35 cellular contexts compared by ENCODE assay signal in the genomic region with DNA sequence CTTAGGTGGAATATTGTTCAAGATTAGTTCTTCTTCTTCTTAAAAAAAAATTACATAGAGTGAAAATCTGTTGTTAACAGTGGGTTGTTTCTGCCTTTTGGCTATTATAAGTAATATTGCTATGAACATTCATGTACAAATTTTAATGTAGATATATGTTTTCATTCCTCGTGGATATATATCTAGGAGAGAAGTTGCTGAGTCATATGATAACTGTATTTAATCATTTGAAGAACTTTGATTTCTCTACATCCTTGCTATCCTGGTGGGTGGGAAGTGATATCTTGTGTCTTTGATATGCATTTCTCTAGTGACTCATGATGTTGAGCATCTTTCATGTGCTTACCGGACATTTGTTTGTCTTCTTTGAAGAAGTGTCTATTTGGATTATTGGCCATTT.
"Had no signal": no experiment of that assay in that cellular context is flagged by ENCODE, and none has a peak within 500 bp of the region (broad histone marks: within the 10 kb centered on the region; RNA-seq: fewer than 3 reads in every experiment).

No MANE protein-coding gene starts in this region.

- H3K4me3 ChIP-seq: adrenal gland, PC-9 had no signal

- H3K4me1 ChIP-seq: adrenal gland had no signal

- H3K27me3 Mint-ChIP-seq: activated CD4-positive, alpha-beta T cell treated with anti-CD3 and anti-CD28 coated beads, Interleukin-2, amount 10 ng/mL, durations not matched to agents 24 days and 14 days; activated CD8-positive, alpha-beta T cell treated with anti-CD3 and anti-CD28 coated beads for 36 hours; brain had no signal

- H3K4me2 ChIP-seq: PC-9 had no signal

- FAIRE-seq: bronchial epithelial cell, colon, RCC 7860 had no signal

- H3K4me1 Mint-ChIP-seq: activated CD4-positive, alpha-beta T cell treated with anti-CD3 and anti-CD28 coated beads, Interleukin-2, amount 10 ng/mL, durations not matched to agents 24 days and 14 days; brain had no signal

- H3K36me3 ChIP-seq: adrenal gland had no signal

- ATAC-seq: activated CD8-positive, alpha-beta T cell treated with anti-CD3 and anti-CD28 coated beads for 36 hours; activated naive CD4-positive, alpha-beta T cell treated with anti-CD3 and anti-CD28 coated beads, Interleukin-2, amount 50 U/mL, for 72 hours; Right ventricle myocardium inferior; SK-N-SH treated with all-trans-retinoic acid at 6 μM for 48 hours had no signal

- DNase-seq: activated CD4-positive, alpha-beta T cell treated with anti-CD3 and anti-CD28 coated beads, Interleukin-2, amount 10 ng/mL, durations not matched to agents 24 days and 14 days; activated CD4-positive, alpha-beta T cell treated with anti-CD3 and anti-CD28 coated beads, Interleukin-2, amount 50 U/mL, for 4 hours; activated CD8-positive, alpha-beta T cell treated with anti-CD3 and anti-CD28 coated beads for 36 hours; activated gamma-delta T cell treated with Interleukin-2 at 50 U/mL for 16 hours; activated naive CD4-positive, alpha-beta T cell treated with anti-CD3 and anti-CD28 coated beads for 36 hours; activated T-cell treated with anti-CD3 and anti-CD28 coated beads, Interleukin-2, amount 50 U/mL, for 1 hour; adrenal gland; anterior cingulate cortex; caudate nucleus; cerebellar nuclear complex; NCI-H1092 treated with DMSO at 0.1 percent for 48 hours; NCI-H1417; NCI-H146; NCI-H187; NCI-H2029 treated with DMSO at 0.1 percent for 48 hours; NCI-H2107; NCI-H2171 treated with DMSO at 0.1 percent for 48 hours; NCI-H2227 treated with DMSO at 0.1 percent for 48 hours; NCI-H446; NCI-H524; NCI-H69; PC-9; SIG-M5; SW 1271; T-helper 1 cell; T-helper 2 cell; T-helper 9 cell had no signal

- H3K27ac ChIP-seq: adrenal gland, PC-9, RWPE1 had no signal

- H3K9me3 ChIP-seq: adrenal gland had no signal

- H2AFZ ChIP-seq: PC-9 had no signal

- H3K27me3 ChIP-seq: adrenal gland had no signal

- H3K4me3 Mint-ChIP-seq: activated CD4-positive, alpha-beta T cell treated with anti-CD3 and anti-CD28 coated beads, Interleukin-2, amount 10 ng/mL, durations not matched to agents 24 days and 14 days; activated CD8-positive, alpha-beta T cell treated with anti-CD3 and anti-CD28 coated beads for 36 hours; activated naive CD4-positive, alpha-beta T cell treated with anti-CD3 and anti-CD28 coated beads for 36 hours; brain had no signal

- H3K9me3 Mint-ChIP-seq: activated CD4-positive, alpha-beta T cell treated with anti-CD3 and anti-CD28 coated beads, Interleukin-2, amount 10 ng/mL, durations not matched to agents 24 days and 14 days; activated CD8-positive, alpha-beta T cell treated with anti-CD3 and anti-CD28 coated beads for 36 hours; activated naive CD4-positive, alpha-beta T cell treated with anti-CD3 and anti-CD28 coated beads for 36 hours; activated naive CD4-positive, alpha-beta T cell treated with anti-CD3 and anti-CD28 coated beads, Interleukin-2, amount 50 U/mL, for 72 hours; brain had no signal
